In genomic region chr16:53726625-53727024, GRCh38 we compare ENCODE assay signal across 20 cellular contexts. TPM values are rescaled to one million over a fixed set of nuclear protein-coding genes. Genes with fewer than 3 reads are reported as not detected.
DNase-seq lines count a peak whose midpoint lies in the region; ATAC-seq, FAIRE-seq and TF ChIP-seq lines count a peak whose summit lies in the region.
"Had no signal": no experiment of that assay in that cellular context is flagged by ENCODE, and none has a peak within 500 bp of the region (broad histone marks: within the 10 kb centered on the region; RNA-seq: fewer than 3 reads in every experiment).

No MANE protein-coding gene starts in this region.

- no peak overlapping the region for H2BK12ac ChIP-seq in mesenchymal stem cell (ENCODE audit: low read length in 2 of 2)

- H4K20me1 ChIP-seq in K562 (replicated peaks; ENCODE audit: control insufficient read depth, insufficient read depth, low read length): peaks cover 5% of the 10 kb centered on the region; the same call in 1 of the 2 replicates

- in situ Hi-C loops in K562 (cut with MboI): no loop called here
- in situ Hi-C loops in KBM-7 (cut with MboI; ENCODE audit: low pct_unique_long_range_greater_than_20kb, low sequenced_read_pairs): no loop called here

- H3K23ac ChIP-seq in mesenchymal stem cell (ENCODE audit: low read length in 2 of 2): no peak overlapping the region

- intact Hi-C loops in K562 (cut with micrococcal nuclease): no loop called here

- no peak for TF ChIP-seq EP300 in K562 (IDR thresholded peaks at IDR 0.05; ENCODE audit: low read length)

- POLR2A ChIA-PET in K562 (lab: Yijun Ruan, JAX): no interaction called here

- H3K4me3 ChIP-seq in K562 (no peak overlapping the region), mesenchymal stem cell (ENCODE audit: insufficient read depth in 1 of 2, low read depth in 1 of 2, low read length in 2 of 2) (no peak overlapping the region)
- H3K4me3 ChIP-seq: left ventricle myocardium inferior, right lobe of liver, vagina had no signal

- ATAC-seq in K562: peak; percentile 54; the same call in 2 of the 3 replicates
- ATAC-seq in GM18858 (IDR thresholded peaks at IDR 0.05; ENCODE audit: unreplicated experiment): no peak
- ATAC-seq: natural killer cell; stimulated activated naive CD8-positive, alpha-beta T cell treated with anti-CD3 and anti-CD28 coated beads, Interleukin-15, Interleukin-2, amounts not matched to agents 100 U/mL and 50 U/mL, for 24 hours had no signal

- peak; percentile 74 for FAIRE-seq in HTR-8/SVneo (lab: Jason Lieb, UNC)
- peak; percentile 81 for FAIRE-seq in K562 (lab: Jason Lieb, UNC)
- FAIRE-seq: endometrium had no signal

- TF ChIP-seq RAD21 in K562 (CRISPR knock-in tag; conservative IDR thresholded peaks at IDR 0.05 in 1 of 2, IDR thresholded peaks at IDR 0.05 in 1 of 2): no peak

- no peaks in the 10 kb centered on the region for H3K27me3 ChIP-seq in K562 (ENCODE audit: control insufficient read depth in 2 of 2, insufficient read depth in 2 of 2, low read length in 2 of 2)
- H3K27me3 ChIP-seq in mesenchymal stem cell (ENCODE audit: control insufficient read depth in 1 of 2, insufficient read depth in 1 of 2, low read length in 2 of 2): no peaks in the 10 kb centered on the region
- H3K27me3 ChIP-seq: right lobe of liver, vagina had no signal

- no peak overlapping the region for H2BK5ac ChIP-seq in mesenchymal stem cell (ENCODE audit: low read depth, low read length, poor library complexity, severe bottlenecking)

- TF ChIP-seq CTCF in K562 (IDR thresholded peaks at IDR 0.05 in 2 of 3, conservative IDR thresholded peaks at IDR 0.05 in 1 of 3; ENCODE audit: insufficient read depth in 2 of 3, low read depth in 1 of 3, low read length in 3 of 3): no peak

- no peak overlapping the region for H2AFZ ChIP-seq in K562 (ENCODE audit: low read depth, low read length)
- H2AFZ ChIP-seq in mesenchymal stem cell (ENCODE audit: low read depth, low read length): no peak overlapping the region

- H4K8ac ChIP-seq in mesenchymal stem cell (ENCODE audit: low read length): no peak overlapping the region

- H3K79me2 ChIP-seq in K562 (ENCODE audit: control insufficient read depth, insufficient read depth, low read length): no peaks in the 10 kb centered on the region

- BruUV-seq in K562 (replicated peaks; lab: Mats Ljungman, UMichigan): no TSS peak

- no peak overlapping the region for H3K4me2 ChIP-seq in K562 (ENCODE audit: insufficient read depth, low read length)
- H3K4me2 ChIP-seq in mesenchymal stem cell (ENCODE audit: low read length, poor library complexity, severe bottlenecking): no peak overlapping the region

- H3K27ac ChIP-seq in K562 (ENCODE audit: extremely low read depth, low read depth, low read length): no peak overlapping the region
- H3K27ac ChIP-seq in mesenchymal stem cell (ENCODE audit: low read length, poor library complexity, severe bottlenecking): no peak overlapping the region
- H3K27ac ChIP-seq: left ventricle myocardium inferior, right lobe of liver, vagina had no signal

- H3K18ac ChIP-seq in mesenchymal stem cell (ENCODE audit: low read depth in 1 of 2, low read length in 2 of 2): no peak overlapping the region

- CTCF ChIA-PET in K562 (lab: Yijun Ruan, JAX; ENCODE audit: low intra/inter-chr PET ratio): no interaction called here

- no peak overlapping the region for H2BK15ac ChIP-seq in mesenchymal stem cell (ENCODE audit: low read depth, poor library complexity, severe bottlenecking)

- H3K4ac ChIP-seq in mesenchymal stem cell (ENCODE audit: low read depth in 1 of 2, low read length in 2 of 2): no peak overlapping the region

- H4K91ac ChIP-seq in mesenchymal stem cell (ENCODE audit: low read length): no peak overlapping the region

- DNase-seq in DMS53 treated with DMSO at 0.1 percent for 48 hours (lab: John Stamatoyannopoulos, UW; ENCODE audit: unreplicated experiment) (peak; percentile 29), HTR-8/SVneo (ENCODE audit: insufficient read length, low spot score) (no peak), K562 (ENCODE audit: extremely low read depth in 1 of 4, low spot score in 3 of 4) (peak in 2 of 4 experiments; percentile 24 to 56), mesenchymal stem cell (peak; percentile 31), RKO (ENCODE audit: low spot score) (no peak), activated gamma-delta T cell treated with Interleukin-2 at 50 U/mL for 16 hours (no peak), KBM-7 (no peak)
- DNase-seq: activated gamma-delta T cell; C1 segment of cervical spinal cord; head of caudate nucleus; left ventricle myocardium inferior; natural killer cell; NCI-H1417 treated with DMSO at 0.1 percent for 48 hours; NCI-H524; right lobe of liver; SHP77; stimulated activated naive CD8-positive, alpha-beta T cell treated with anti-CD3 and anti-CD28 coated beads, Interleukin-15, Interleukin-2, amounts not matched to agents 100 U/mL and 50 U/mL, for 24 hours had no signal

- peaks cover 0 to 4% of the 10 kb centered on the region in 2 experiments; a peak in 1 of 5 replicates for H3K4me1 ChIP-seq in K562 (replicated peaks in 1 of 2; ENCODE audit: control insufficient read depth in 2 of 2, insufficient read depth in 2 of 2, low read length in 2 of 2)
- peaks cover 3% of the 10 kb centered on the region for H3K4me1 ChIP-seq in mesenchymal stem cell (ENCODE audit: control insufficient read depth, insufficient read depth, low read depth, low read length)
- H3K4me1 ChIP-seq: right lobe of liver had no signal

- TF ChIP-seq POLR2A in K562 (conservative IDR thresholded peaks at IDR 0.05): no peak

- H2AK5ac ChIP-seq in mesenchymal stem cell (ENCODE audit: low read length, severe bottlenecking): no peak overlapping the region

- no peak overlapping the region for H3K9ac ChIP-seq in K562 (ENCODE audit: insufficient read depth in 1 of 2, low read depth in 2 of 2, low read length in 2 of 2)
- no peak overlapping the region for H3K9ac ChIP-seq in mesenchymal stem cell (ENCODE audit: low read length)

- H3K79me1 ChIP-seq in mesenchymal stem cell (replicated peaks; ENCODE audit: low read length, poor library complexity, severe bottlenecking): peaks cover 19% of the 10 kb centered on the region

- H3K9me3 ChIP-seq in K562 (replicated peaks; ENCODE audit: control insufficient read depth, insufficient read depth, low read depth, low read length) (no peaks in the 10 kb centered on the region), mesenchymal stem cell (ENCODE audit: control insufficient read depth, low read length) (no peaks in the 10 kb centered on the region)
- H3K9me3 ChIP-seq: left ventricle myocardium inferior, right lobe of liver, vagina had no signal

- H3K36me3 ChIP-seq in K562 (ENCODE audit: control insufficient read depth, insufficient read depth, low read length): no peaks in the 10 kb centered on the region
- H3K36me3 ChIP-seq in mesenchymal stem cell (ENCODE audit: control insufficient read depth in 1 of 2, insufficient read depth in 2 of 2, low read depth in 1 of 2, low read length in 2 of 2): no peaks in the 10 kb centered on the region
- H3K36me3 ChIP-seq: left ventricle myocardium inferior, right lobe of liver, vagina had no signal

- peak overlapping the region in 1 of 2 experiments; percentile 95 for H3K14ac ChIP-seq in mesenchymal stem cell (ENCODE audit: low read length in 2 of 2)

- H3K9me1 ChIP-seq in K562 (ENCODE audit: control insufficient read depth, insufficient read depth, low read length): peaks cover 3% of the 10 kb centered on the region

- H2BK120ac ChIP-seq in mesenchymal stem cell (ENCODE audit: low read depth, low read length): no peak overlapping the region

TF ChIP-seq in K562, 482 proteins besides CTCF, POLR2A, EP300 and RAD21 (continues in another document):
- TF ChIP-seq ZNF140 (CRISPR knock-in tag; IDR thresholded peaks at IDR 0.05): no peak
- no peak for TF ChIP-seq CBFA2T3 (IDR thresholded peaks at IDR 0.05)

RNA-seq across cellular contexts. Expression of gene FTO, which starts 22.7 kb away (rescaled TPM):
- total RNA-seq in K562 (2011; cell fraction: chromatin; rRNA removed; ENCODE audit: low replicate concordance): 30.6 and 40.9 TPM in 2 replicates
- total RNA-seq in K562 (2011; cell fraction: nucleolus; rRNA removed): 21.8 and 22.9 TPM in 2 replicates
- 21.9 and 26.8 TPM in 2 replicates for total RNA-seq in K562 (2011; cell fraction: nucleoplasm; rRNA removed)
- total RNA-seq in K562 (2014; rRNA removed): 14.2 and 16.9 TPM in 2 replicates
- 26.7 and 28.6 TPM in 2 replicates for total RNA-seq in K562 (2014; rRNA removed; fragmentation: Illumina TruSeq; extraction: Trizol)
- 26.7 and 28.0 TPM in 2 replicates for total RNA-seq in K562 (2015; rRNA removed; fragmentation: Illumina TruSeq; extraction: Trizol)
- total RNA-seq in K562 (2021): 25.1 and 25.5 TPM in 2 replicates
- 20.9 and 23.1 TPM in 2 replicates for polyA plus RNA-seq in K562 (2011; rRNA removed)
- polyA plus RNA-seq in K562 (2011; cell fraction: cytosol; rRNA removed): 15.3 and 20.2 TPM in 2 replicates
- 8.2 and 10.1 TPM in 2 replicates for polyA plus RNA-seq in K562 (2011; cell fraction: nucleus; rRNA removed)
- polyA plus RNA-seq in K562 (2012): 13.2 and 16.8 TPM in 2 replicates
- 21.9 and 27.7 TPM in 2 replicates for polyA plus RNA-seq in K562 (2014; fragmentation: Illumina TruSeq; extraction: Trizol)
- 10 to 100 TPM; 11.3 to 25.8 TPM for polyA plus RNA-seq in K562 (2014; fragmentation: Nextera tagmentation; extraction: Ambion mirVana)
- 12.3 and 14.0 TPM in 2 replicates for polyA plus RNA-seq in K562 (2014; rRNA removed)
- 57.6 and 58.7 TPM in 2 replicates for polyA minus RNA-seq in K562 (2011; rRNA and poly(A)+ RNA removed)
- polyA minus RNA-seq in K562 (2011; cell fraction: cytosol; rRNA and poly(A)+ RNA removed): 17.7 and 27.1 TPM in 2 replicates
- polyA minus RNA-seq in K562 (2011; cell fraction: nucleus; rRNA and poly(A)+ RNA removed): 19.1 and 36.2 TPM in 2 replicates
- polyA plus RNA-seq in mesenchymal stem cell (2013, experiment 1 of 2): 45.4 TPM
- 43.8 TPM for polyA plus RNA-seq in mesenchymal stem cell (2013, experiment 2 of 2)

RNA-seq across cellular contexts. Expression of gene RPGRIP1L, which starts 23.0 kb away (rescaled TPM):
- total RNA-seq in K562 (2011; cell fraction: chromatin; rRNA removed; ENCODE audit: low replicate concordance): 6.5 and 20.7 TPM in 2 replicates
- total RNA-seq in K562 (2011; cell fraction: nucleolus; rRNA removed): 4.6 and 4.8 TPM in 2 replicates
- 5.9 and 13.7 TPM in 2 replicates for total RNA-seq in K562 (2011; cell fraction: nucleoplasm; rRNA removed)
- 3.2 and 3.6 TPM in 2 replicates for total RNA-seq in K562 (2014; rRNA removed)
- 6.7 and 8.4 TPM in 2 replicates for total RNA-seq in K562 (2014; rRNA removed; fragmentation: Illumina TruSeq; extraction: Trizol)
- 5.2 and 7.4 TPM in 2 replicates for total RNA-seq in K562 (2015; rRNA removed; fragmentation: Illumina TruSeq; extraction: Trizol)
- total RNA-seq in K562 (2021): 4.5 and 5.3 TPM in 2 replicates
- polyA plus RNA-seq in K562 (2011; rRNA removed): 7.7 and 7.8 TPM in 2 replicates
- 1.4 and 3.8 TPM in 2 replicates for polyA plus RNA-seq in K562 (2011; cell fraction: cytosol; rRNA removed)
- 6.1 and 8.4 TPM in 2 replicates for polyA plus RNA-seq in K562 (2011; cell fraction: nucleus; rRNA removed)
- polyA plus RNA-seq in K562 (2012): 3.1 and 5.0 TPM in 2 replicates
- 4.7 and 4.9 TPM in 2 replicates for polyA plus RNA-seq in K562 (2014; fragmentation: Illumina TruSeq; extraction: Trizol)
- 1 to 10 TPM; 5.8 to 6.3 TPM for polyA plus RNA-seq in K562 (2014; fragmentation: Nextera tagmentation; extraction: Ambion mirVana)
- 4.0 and 5.4 TPM in 2 replicates for polyA plus RNA-seq in K562 (2014; rRNA removed)
- polyA minus RNA-seq in K562 (2011; rRNA and poly(A)+ RNA removed): 12.4 and 15.1 TPM in 2 replicates
- 1.7 and 3.5 TPM in 2 replicates for polyA minus RNA-seq in K562 (2011; cell fraction: cytosol; rRNA and poly(A)+ RNA removed)
- 10.8 and 20.4 TPM in 2 replicates for polyA minus RNA-seq in K562 (2011; cell fraction: nucleus; rRNA and poly(A)+ RNA removed)
- 10.6 TPM for polyA plus RNA-seq in mesenchymal stem cell (2013, experiment 1 of 2)
- polyA plus RNA-seq in mesenchymal stem cell (2013, experiment 2 of 2): 9.8 TPM

Comparison
In these comparisons a context has a peak if more than half of its experiments do, and no peak if none do; other contexts are left out.
1. DNase-seq: peak in DMS53 treated with DMSO at 0.1 percent for 48 hours (single experiment) and mesenchymal stem cell (single experiment); none in HTR-8/SVneo (single experiment), RKO (single experiment), activated gamma-delta T cell treated with Interleukin-2 at 50 U/mL for 16 hours (single experiment) and KBM-7 (single experiment).